In genomic region chr11:47373876-47374820, GRCh38 we compare ENCODE assay signal across 8 cellular contexts. TPM values are rescaled to one million over a fixed set of nuclear protein-coding genes. Genes with fewer than 3 reads are reported as not detected.
DNase-seq lines count a peak whose midpoint lies in the region; ATAC-seq and TF ChIP-seq lines count a peak whose summit lies in the region.

No MANE protein-coding gene starts in this region.

- H3K36me3 ChIP-seq in kidney epithelial cell (ENCODE audit: control insufficient read depth, insufficient read depth, low read length): no peaks in the 10 kb centered on the region

- no peak overlapping the region for H3K4me3 ChIP-seq in cardiac fibroblast (replicated peaks in 1 of 2; ENCODE audit: low read depth in 2 of 2, low read length in 2 of 2)
- H3K4me3 ChIP-seq in kidney epithelial cell (ENCODE audit: low read depth, low read length): no peak overlapping the region

- no peaks in the 10 kb centered on the region for H3K27me3 ChIP-seq in kidney epithelial cell (ENCODE audit: control insufficient read depth, insufficient read depth, low read length)

- ATAC-seq in GM21529 (IDR thresholded peaks at IDR 0.05; ENCODE audit: unreplicated experiment): peak; percentile 35
- ATAC-seq in activated CD4-positive, CD25-positive, alpha-beta regulatory T cell treated with anti-CD3 and anti-CD28 coated beads, Interleukin-2, amount 50 U/mL, for 24 hours: peak; percentile 82 to 83
- no peak for ATAC-seq in HG03521 (IDR thresholded peaks at IDR 0.05; ENCODE audit: unreplicated experiment)

- TF ChIP-seq CTCF in cardiac fibroblast (IDR thresholded peaks at IDR 0.05; ENCODE audit: low read depth, low read length) (peak; percentile 99), kidney epithelial cell (IDR thresholded peaks at IDR 0.05; ENCODE audit: insufficient read depth, low read length, poor library complexity, severe bottlenecking) (peak; percentile 97)

- DNase-seq in AG20443 (ENCODE audit: low spot score): peak; percentile 93
- DNase-seq in NCI-H2107 (lab: John Stamatoyannopoulos, UW): peak; percentile 35
- DNase-seq in cardiac fibroblast (ENCODE audit: low read depth in 2 of 2): peak; percentile 77 to 78
- no peak for DNase-seq in kidney epithelial cell (ENCODE audit: low read depth)
- peak; percentile 80 to 86 for DNase-seq in stimulated activated CD4-positive, alpha-beta T cell treated with anti-CD3 and anti-CD28 coated beads, Interleukin-1b, Interleukin-23, amount 100 ng/mL, for 4 hours (ENCODE audit: low read depth in 2 of 2)

RNA-seq across cellular contexts. Expression of gene SPI1, which starts 4.2 kb away (rescaled TPM):
- total RNA-seq in kidney epithelial cell: 0.14 TPM in 1 of 2 replicates, not detected in the other

RNA-seq across cellular contexts. Expression of gene MYBPC3, which starts 21.6 kb away (rescaled TPM):
- total RNA-seq in kidney epithelial cell: not detected in 2 replicates

RNA-seq across cellular contexts. Expression of gene SLC39A13, which starts 34.2 kb away (rescaled TPM):
- 113 and 117 TPM in 2 replicates for total RNA-seq in kidney epithelial cell

RNA-seq across cellular contexts. Expression of gene PSMC3, which starts 52.1 kb away (rescaled TPM):
- 115 and 126 TPM in 2 replicates for total RNA-seq in kidney epithelial cell
